7 cellular contexts compared by ENCODE assay signal in genomic region chr5:143002459-143003327, GRCh38.
DNase-seq lines count a peak whose midpoint lies in the region; ATAC-seq and TF ChIP-seq lines count a peak whose summit lies in the region.

No MANE protein-coding gene starts in this region.

- peak overlapping the region; percentile 76 for H3K4me3 Mint-ChIP-seq in central memory CD8-positive, alpha-beta T cell
- peak overlapping the region; percentile 20 to 53 for H3K4me3 Mint-ChIP-seq in stimulated activated naive B cell treated with anti-CD40 and anti-IgM and Interleukin-4, amounts not matched to agents 10 μg/mL and 1 μg/mL and 100 μg/mL, for 72 hours

- no peaks in the 10 kb centered on the region for H3K27me3 ChIP-seq in lung (ENCODE audit: control insufficient read depth, insufficient read depth)

- H3K27ac ChIP-seq in lung (ENCODE audit: low read depth in 1 of 2, low read length in 1 of 2): peak overlapping the region; percentile 63 to 85

- H3K9me3 Mint-ChIP-seq in central memory CD8-positive, alpha-beta T cell: no peaks in the 10 kb centered on the region
- no peaks in the 10 kb centered on the region for H3K9me3 Mint-ChIP-seq in stimulated activated naive B cell treated with anti-CD40 and anti-IgM and Interleukin-4, amounts not matched to agents 10 μg/mL and 1 μg/mL and 100 μg/mL, for 72 hours

- TF ChIP-seq EP300 in Ishikawa (IDR thresholded peaks at IDR 0.05; ENCODE audit: borderline replicate concordance): no peak

- peak overlapping the region; percentile 99 for H3K27ac Mint-ChIP-seq in central memory CD8-positive, alpha-beta T cell (ENCODE audit: low read depth)
- H3K27ac Mint-ChIP-seq in stimulated activated naive B cell treated with anti-CD40 and anti-IgM and Interleukin-4, amounts not matched to agents 10 μg/mL and 1 μg/mL and 100 μg/mL, for 72 hours: peak overlapping the region; percentile 93

- ATAC-seq in GM21723 (IDR thresholded peaks at IDR 0.05; ENCODE audit: unreplicated experiment) (peak; percentile 75), lung (ENCODE audit: insufficient read depth, low FRiP score) (peak; percentile 73)
- ATAC-seq in central memory CD8-positive, alpha-beta T cell (replicated peaks; ENCODE audit: extremely low read depth, poor library complexity, severe bottlenecking): peak; percentile 92
- ATAC-seq in stimulated activated naive B cell treated with anti-CD40 and anti-IgM and Interleukin-4, amounts not matched to agents 10 μg/mL and 1 μg/mL and 100 μg/mL, for 72 hours (replicated peaks): peak; percentile 88

- H3K4me1 ChIP-seq in lung (ENCODE audit: control insufficient read depth in 2 of 2, insufficient read depth in 2 of 2, low read length in 2 of 2): peaks cover 12 to 36% of the 10 kb centered on the region in 2 donors

- no peaks in the 10 kb centered on the region for H3K36me3 ChIP-seq in lung (ENCODE audit: control insufficient read depth in 2 of 2, insufficient read depth in 2 of 2, low read length in 2 of 2)

- TF ChIP-seq CTCF in GM12874 (IDR thresholded peaks at IDR 0.05; ENCODE audit: insufficient read depth, low read depth, low read length) (peak; percentile 71), lung (IDR thresholded peaks at IDR 0.05; ENCODE audit: control extremely low read depth, extremely low read depth) (peak; percentile 19)

- 11 to 20% methylated on average over 7 of the region's 7 CpGs for WGBS in lung, 2 donors

- no peak overlapping the region for H3K4me3 ChIP-seq in lung

- TF ChIP-seq RAD21 in Ishikawa (IDR thresholded peaks at IDR 0.05; ENCODE audit: low read depth): peak; percentile 69

- peaks cover 30% of the 10 kb centered on the region for H3K36me3 Mint-ChIP-seq in central memory CD8-positive, alpha-beta T cell (ENCODE audit: insufficient read depth)
- no peaks in the 10 kb centered on the region for H3K36me3 Mint-ChIP-seq in stimulated activated naive B cell treated with anti-CD40 and anti-IgM and Interleukin-4, amounts not matched to agents 10 μg/mL and 1 μg/mL and 100 μg/mL, for 72 hours

- H3K27me3 Mint-ChIP-seq in central memory CD8-positive, alpha-beta T cell: no peaks in the 10 kb centered on the region
- no peaks in the 10 kb centered on the region for H3K27me3 Mint-ChIP-seq in stimulated activated naive B cell treated with anti-CD40 and anti-IgM and Interleukin-4, amounts not matched to agents 10 μg/mL and 1 μg/mL and 100 μg/mL, for 72 hours

- DNase-seq in T-helper 22 cell (ENCODE audit: low read depth): peak; percentile 60
- DNase-seq in central memory CD8-positive, alpha-beta T cell (ENCODE audit: low spot score in 2 of 2): peak; percentile 29 to 71
- DNase-seq in lung (ENCODE audit: low spot score): no peak
- DNase-seq in stimulated activated naive B cell treated with anti-CD40 and anti-IgM and Interleukin-4, amounts not matched to agents 10 μg/mL and 1 μg/mL and 100 μg/mL, for 72 hours: peak; percentile 61

- peaks cover 85% of the 10 kb centered on the region for H3K4me1 Mint-ChIP-seq in central memory CD8-positive, alpha-beta T cell
- peaks cover 46 to 87% of the 10 kb centered on the region in 2 donors for H3K4me1 Mint-ChIP-seq in stimulated activated naive B cell treated with anti-CD40 and anti-IgM and Interleukin-4, amounts not matched to agents 10 μg/mL and 1 μg/mL and 100 μg/mL, for 72 hours

- H3K9me3 ChIP-seq in lung (ENCODE audit: control insufficient read depth in 2 of 2, insufficient read depth in 1 of 2, low read length in 1 of 2): no peaks in the 10 kb centered on the region

TF ChIP-seq in Ishikawa, 13 proteins besides CTCF, POLR2A, EP300 and RAD21:
- TF ChIP-seq TEAD4 (IDR thresholded peaks at IDR 0.05) (no peak), YY1 (IDR thresholded peaks at IDR 0.05; ENCODE audit: low read depth) (no peak), FOXM1 (IDR thresholded peaks at IDR 0.05; ENCODE audit: borderline replicate concordance, low read depth) (no peak), CREB1 (IDR thresholded peaks at IDR 0.05; ENCODE audit: low read depth) (no peak), USF1 (IDR thresholded peaks at IDR 0.05) (no peak), NFIC (IDR thresholded peaks at IDR 0.05) (no peak), ZBTB7A (IDR thresholded peaks at IDR 0.05; ENCODE audit: low read depth) (no peak), CEBPB (IDR thresholded peaks at IDR 0.05) (no peak), MAX (IDR thresholded peaks at IDR 0.05) (no peak), EGR1 (IDR thresholded peaks at IDR 0.05) (no peak), TCF12 (IDR thresholded peaks at IDR 0.05; ENCODE audit: low read depth) (no peak), REST (IDR thresholded peaks at IDR 0.05; ENCODE audit: low read depth) (no peak), TAF1 (IDR thresholded peaks at IDR 0.05; ENCODE audit: low read depth) (no peak)
